8 cellular contexts compared by ENCODE assay signal in genomic region chr18:62715829-62716678, GRCh38. TPM values are rescaled to one million over a fixed set of nuclear protein-coding genes. Genes with fewer than 3 reads are reported as not detected.
DNase-seq lines count a peak whose midpoint lies in the region; ATAC-seq, FAIRE-seq and TF ChIP-seq lines count a peak whose summit lies in the region.

No MANE protein-coding gene starts in this region.

- WGBS in pancreas, 2 donors: 0% methylated on average over 52 to 123 of the region's 123 CpGs

- peak overlapping the region; percentile 87 for H3K27ac ChIP-seq in RWPE2 (ENCODE audit: poor library complexity, severe bottlenecking)
- H3K27ac ChIP-seq in pancreas: peak overlapping the region; percentile 83 to 95 (median 90)

- H3K36me3 ChIP-seq in RWPE2 (ENCODE audit: low read depth) (no peaks in the 10 kb centered on the region), pancreas (no peaks in the 10 kb centered on the region)

- H3K9me3 Mint-ChIP-seq in activated naive CD4-positive, alpha-beta T cell treated with anti-CD3 and anti-CD28 coated beads, Interleukin-2, amount 10 ng/mL, durations not matched to agents 7 days and 5 days: no peaks in the 10 kb centered on the region

- peaks cover 24% of the 10 kb centered on the region for H3K4me1 Mint-ChIP-seq in activated naive CD4-positive, alpha-beta T cell treated with anti-CD3 and anti-CD28 coated beads, Interleukin-2, amount 10 ng/mL, durations not matched to agents 7 days and 5 days

- peaks cover 28% of the 10 kb centered on the region for H3K27me3 Mint-ChIP-seq in activated naive CD4-positive, alpha-beta T cell treated with anti-CD3 and anti-CD28 coated beads, Interleukin-2, amount 10 ng/mL, durations not matched to agents 7 days and 5 days

- no peak overlapping the region for H3K27ac Mint-ChIP-seq in activated naive CD4-positive, alpha-beta T cell treated with anti-CD3 and anti-CD28 coated beads, Interleukin-2, amount 10 ng/mL, durations not matched to agents 7 days and 5 days

- DNase-seq in CD1c-positive myeloid dendritic cell (ENCODE audit: extremely low spot score) (peak; percentile 60), RWPE2 (ENCODE audit: low spot score) (peak; percentile 58), glomerular visceral epithelial cell (ENCODE audit: extremely low spot score) (peak; percentile 60), pancreas (peak; percentile 59 to 91 (median 72)), urothelium cell line (ENCODE audit: low spot score) (peak; percentile 42)
- DNase-seq in activated naive CD4-positive, alpha-beta T cell treated with anti-CD3 and anti-CD28 coated beads, Interleukin-2, amount 10 ng/mL, durations not matched to agents 7 days and 5 days: peak; percentile 76

- no peaks in the 10 kb centered on the region for H3K36me3 Mint-ChIP-seq in activated naive CD4-positive, alpha-beta T cell treated with anti-CD3 and anti-CD28 coated beads, Interleukin-2, amount 10 ng/mL, durations not matched to agents 7 days and 5 days

- peaks cover 9% of the 10 kb centered on the region for H3K4me1 ChIP-seq in RWPE2 (ENCODE audit: insufficient read depth, poor library complexity, severe bottlenecking)
- H3K4me1 ChIP-seq in pancreas: peaks cover 10 to 20% (median 18%) of the 10 kb centered on the region in 3 donors

- TF ChIP-seq CTCF in RWPE2 (IDR thresholded peaks at IDR 0.05; ENCODE audit: poor library complexity, severe bottlenecking): no peak
- TF ChIP-seq CTCF in pancreas (IDR thresholded peaks at IDR 0.05): no peak

- CTCF ChIA-PET in activated naive CD4-positive, alpha-beta T cell treated with anti-CD3 and anti-CD28 coated beads, Interleukin-2, amount 10 ng/mL, durations not matched to agents 7 days and 5 days (lab: Charles Lee): interaction anchor here (1.1 to 4.2 kb wide), 10 partner anchors 78 to 724 kb away, joined by 3 to 70 read pairs (median 4); no protein-coding TSS in a partner anchor

- H3K4me3 ChIP-seq in RWPE2 (ENCODE audit: severe bottlenecking): peak overlapping the region; percentile 89
- H3K4me3 ChIP-seq in pancreas: peak overlapping the region; percentile 48 to 83 (median 74)

- no peaks in the 10 kb centered on the region for H3K9me3 ChIP-seq in RWPE2 (ENCODE audit: severe bottlenecking)
- no peaks in the 10 kb centered on the region for H3K9me3 ChIP-seq in pancreas

- H3K4me3 Mint-ChIP-seq in activated naive CD4-positive, alpha-beta T cell treated with anti-CD3 and anti-CD28 coated beads, Interleukin-2, amount 10 ng/mL, durations not matched to agents 7 days and 5 days: peak overlapping the region; percentile 67

- FAIRE-seq in pancreas (lab: Jason Lieb, UNC) (no peak), urothelium cell line (lab: Jason Lieb, UNC) (no peak)

- intact Hi-C loops in pancreas (cut with DNase I): no loop called here

- ATAC-seq in GM19351 (IDR thresholded peaks at IDR 0.05; ENCODE audit: unreplicated experiment) (peak; percentile 34), HG03432 (IDR thresholded peaks at IDR 0.05; ENCODE audit: unreplicated experiment) (peak; percentile 28), RWPE2 (ENCODE audit: low read depth) (0 out of 3 replicates have a peak, but pooled peaks have one; percentile 4), pancreas (peak in 2 of 4 donors; percentile 3 to 17)

- H3K27me3 ChIP-seq in RWPE2 (ENCODE audit: insufficient read depth, poor library complexity, severe bottlenecking) (no peaks in the 10 kb centered on the region), pancreas (no peaks in the 10 kb centered on the region)

RNA-seq across cellular contexts. Expression of gene PHLPP1, which starts 0.7 kb away (rescaled TPM):
- 10 to 100 TPM in 3 of 6 donors, 1 to 10 TPM in 3; 7.5 to 14.7 (median 9.9) TPM for total RNA-seq in pancreas
- 1 to 10 TPM; 2.9 to 4.0 TPM for polyA plus RNA-seq in pancreas
